19 cellular contexts compared by ENCODE assay signal in genomic region chr10:1289591-1289990, GRCh38.
DNase-seq lines count a peak whose midpoint lies in the region; ATAC-seq and TF ChIP-seq lines count a peak whose summit lies in the region.
"Had no signal": no experiment of that assay in that cellular context is flagged by ENCODE, and none has a peak within 500 bp of the region (broad histone marks: within the 10 kb centered on the region; RNA-seq: fewer than 3 reads in every experiment).

No MANE protein-coding gene starts in this region.

- ATAC-seq in esophagus mucosa (peak; percentile 93), HG03196 (IDR thresholded peaks at IDR 0.05; ENCODE audit: unreplicated experiment) (no peak)
- ATAC-seq: left ventricle myocardium superior had no signal

- TF ChIP-seq CTCF in HEK293 (tag by site-specific recombination; IDR thresholded peaks at IDR 0.05) (no peak), RWPE1 (conservative IDR thresholded peaks at IDR 0.05; ENCODE audit: low read depth) (no peak)

- intact Hi-C loops in posterior vena cava (cut with DNase I) = no loop called here

- DNase-seq in RWPE1 (ENCODE audit: low spot score) = peak; percentile 75
- DNase-seq in posterior vena cava (ENCODE audit: low spot score) = peak; percentile 53
- no peak for DNase-seq in NOMO-1 treated with dmso at 0.1 percent for 144 hours (lab: John Stamatoyannopoulos, UW; ENCODE audit: unreplicated experiment)
- no peak for DNase-seq in cortex of kidney (lab: John Stamatoyannopoulos, UW)
- DNase-seq: activated CD4-positive, alpha-beta T cell treated with anti-CD3 and anti-CD28 coated beads for 1 hour; activated naive CD8-positive, alpha-beta T cell treated with anti-CD3 and anti-CD28 coated beads, Interleukin-2, amount 10 ng/mL, durations not matched to agents 7 days and 5 days; AML-193; brain microvascular endothelial cell; EL; left ventricle myocardium superior; NCI-H1694; sigmoid colon; stimulated activated CD4-positive, alpha-beta T cell treated with anti-CD3 and anti-CD28 coated beads, Interleukin-1b, Interleukin-23, amount 100 ng/mL, for 48 hours; stimulated activated naive CD4-positive, alpha-beta T cell treated with Interleukin-2 at 50 U/mL for 16 hours; transverse colon had no signal

- no peak overlapping the region for H3K4me3 ChIP-seq in HEK293 (ENCODE audit: low read depth, low read length)
- H3K4me3 ChIP-seq: esophagus muscularis mucosa, sigmoid colon, transverse colon had no signal

- H3K36me3 ChIP-seq in HEK293 (ENCODE audit: control insufficient read depth in 2 of 2, insufficient read depth in 1 of 2, low read length in 2 of 2) = no peaks in the 10 kb centered on the region
- H3K36me3 ChIP-seq: brain microvascular endothelial cell, esophagus muscularis mucosa, sigmoid colon, transverse colon had no signal

- CTCF ChIA-PET in HEK293 (lab: Yijun Ruan, JAX) (no interaction called here), RWPE1 (lab: Yijun Ruan, JAX) (interaction anchor here (0.7 kb wide), 1 partner anchor 717 kb away, joined by 3 read pairs; no protein-coding TSS in a partner anchor)

- peaks cover 3% of the 10 kb centered on the region; the same call in 1 of the 2 replicates for H3K4me1 ChIP-seq in HEK293 (ENCODE audit: control insufficient read depth, insufficient read depth, low read length)
- H3K4me1 ChIP-seq: transverse colon had no signal

- no peak overlapping the region for H3K27ac ChIP-seq in HEK293 (ENCODE audit: extremely low read depth, low read depth, low read length)
- 0 out of 2 replicates have a peak overlapping the region, but pooled peaks have one; percentile 11 for H3K27ac ChIP-seq in RWPE1
- H3K27ac ChIP-seq: brain microvascular endothelial cell, esophagus muscularis mucosa, sigmoid colon, transverse colon had no signal

- H3K9me3 ChIP-seq in HEK293 (ENCODE audit: control insufficient read depth, insufficient read depth, low read depth, low read length) = no peaks in the 10 kb centered on the region
- H3K9me3 ChIP-seq: esophagus muscularis mucosa, sigmoid colon, transverse colon had no signal

- POLR2A ChIA-PET in HEK293 (lab: Yijun Ruan, JAX) (no interaction called here), RWPE1 (lab: Yijun Ruan, JAX; ENCODE audit: low non-redundant PET) (no interaction called here)

TF ChIP-seq in HEK293, 187 proteins besides CTCF, POLR2A, EP300 and RAD21:
- TF ChIP-seq ZFP3 (tag by site-specific recombination; IDR thresholded peaks at IDR 0.05; ENCODE audit: low read depth) (no peak), EGR2 (tag by site-specific recombination; IDR thresholded peaks at IDR 0.05; ENCODE audit: low read depth) (peak; percentile 37), ZFHX2 (tag by site-specific recombination; conservative IDR thresholded peaks at IDR 0.05) (peak; percentile 18; the same call in 1 of the 2 replicates)

Comparison
In these comparisons a context has a peak if more than half of its experiments do, and no peak if none do; other contexts are left out.
1. DNase-seq: peak in RWPE1 (single experiment) and posterior vena cava (single experiment); none in NOMO-1 treated with dmso at 0.1 percent for 144 hours (single experiment) and cortex of kidney (single experiment).